In the genomic region with DNA sequence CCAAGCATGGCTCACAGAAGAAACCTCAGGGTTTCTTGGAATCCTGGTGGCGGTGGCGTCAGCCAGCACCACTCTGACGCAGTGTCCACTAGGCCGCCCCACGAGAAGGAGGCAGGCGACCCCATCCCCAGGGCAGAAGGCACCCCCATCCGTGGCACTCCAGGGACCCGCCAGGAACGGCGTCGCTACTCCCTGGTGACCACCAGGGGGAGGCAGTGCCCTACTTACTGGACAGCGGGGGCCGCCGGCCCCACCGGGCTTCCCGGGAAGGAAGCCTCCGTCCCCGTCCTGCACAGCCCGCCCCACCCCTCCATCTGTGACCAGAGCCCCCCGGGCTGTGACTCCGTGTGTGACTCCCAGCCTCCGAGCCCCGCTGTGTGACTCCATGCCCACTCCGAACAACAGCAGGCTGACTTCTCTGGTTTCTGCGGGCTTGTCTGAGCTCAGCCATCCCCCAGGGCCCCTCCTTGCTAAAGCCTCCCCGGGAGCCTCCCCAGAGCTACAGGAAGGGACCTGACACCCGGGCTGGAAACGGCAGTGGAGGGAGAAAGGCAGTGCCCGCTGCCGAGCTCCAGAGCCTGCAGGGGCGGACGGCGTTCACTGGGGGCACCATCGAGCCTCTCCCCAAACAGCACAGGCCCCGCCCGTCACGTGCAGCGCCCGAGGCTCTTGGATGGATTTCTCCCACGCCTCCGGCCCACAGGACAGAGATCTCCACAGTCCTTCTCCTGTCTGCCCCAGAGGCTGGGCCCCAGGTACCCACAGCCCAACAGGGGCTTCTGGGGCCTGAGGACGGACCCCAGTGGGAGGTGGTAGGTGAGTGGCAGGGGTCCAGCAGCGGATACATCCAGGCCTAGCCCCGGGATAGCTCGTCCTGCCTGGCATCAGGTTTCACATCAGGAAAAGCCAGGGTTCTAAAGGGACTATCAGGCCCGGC, we compare ENCODE assay signal across 8 cellular contexts. TPM values are rescaled to one million over a fixed set of nuclear protein-coding genes. Genes with fewer than 3 reads are reported as not detected.
DNase-seq lines count a peak whose midpoint lies in the region; ATAC-seq and TF ChIP-seq lines count a peak whose summit lies in the region.

No MANE protein-coding gene starts in this region.

- TF ChIP-seq CTCF in RWPE1 (conservative IDR thresholded peaks at IDR 0.05; ENCODE audit: low read depth), result peak; percentile 87

- intact Hi-C loops in activated T-helper 2 cell treated with anti-CD3 and anti-CD28 coated beads, Interferon-gamma antibody, Interleukin-2, Interleukin-4, amounts not matched to agents 10 μg/mL and 5 μg/mL and 100 μg/mL, durations not matched to agents 14 hours and 24 hours and 36 hours (cut with micrococcal nuclease), result loop anchor here (1.0 kb wide), 1 partner anchor 499 kb away; no protein-coding TSS in a partner anchor

- peak overlapping the region; percentile 82 for H3K4me3 Mint-ChIP-seq in activated T-helper 2 cell treated with anti-CD3 and anti-CD28 coated beads, Interferon-gamma antibody, Interleukin-2, Interleukin-4, amounts not matched to agents 10 μg/mL and 5 μg/mL and 100 μg/mL, durations not matched to agents 14 hours and 24 hours and 36 hours (ENCODE audit: low read depth)
- peak overlapping the region; percentile 86 to 94 (median 88) for H3K4me3 Mint-ChIP-seq in naive thymus-derived CD8-positive, alpha-beta T cell

- H3K4me1 Mint-ChIP-seq in activated T-helper 2 cell treated with anti-CD3 and anti-CD28 coated beads, Interferon-gamma antibody, Interleukin-2, Interleukin-4, amounts not matched to agents 10 μg/mL and 5 μg/mL and 100 μg/mL, durations not matched to agents 14 hours and 24 hours and 36 hours (ENCODE audit: low read depth), result peaks cover 6% of the 10 kb centered on the region
- peaks cover 4 to 11% (median 6%) of the 10 kb centered on the region in 4 donors for H3K4me1 Mint-ChIP-seq in naive thymus-derived CD8-positive, alpha-beta T cell

- POLR2A ChIA-PET in RWPE1 (lab: Yijun Ruan, JAX; ENCODE audit: low non-redundant PET), result interaction anchor here (1.0 kb wide), 1 partner anchor 35 kb away, joined by 3 read pairs; no protein-coding TSS in a partner anchor
- POLR2A ChIA-PET in naive thymus-derived CD8-positive, alpha-beta T cell (lab: Charles Lee), result interaction anchor here (0.7 to 0.9 kb wide), 2 partner anchors 90 to 496 kb away, joined by 3 to 4 read pairs; no protein-coding TSS in a partner anchor

- ATAC-seq in GM19463 (IDR thresholded peaks at IDR 0.05; ENCODE audit: unreplicated experiment), result peak; percentile 72
- peak; percentile 96 to 97 for ATAC-seq in naive thymus-derived CD8-positive, alpha-beta T cell

- CTCF ChIA-PET in RWPE1 (lab: Yijun Ruan, JAX), result interaction anchor here (0.6 to 2.2 kb wide), 15 partner anchors 11 to 675 kb away, joined by 3 to 9 read pairs (median 4); a partner anchor contains a TSS

- H3K36me3 Mint-ChIP-seq in activated T-helper 2 cell treated with anti-CD3 and anti-CD28 coated beads, Interferon-gamma antibody, Interleukin-2, Interleukin-4, amounts not matched to agents 10 μg/mL and 5 μg/mL and 100 μg/mL, durations not matched to agents 14 hours and 24 hours and 36 hours (ENCODE audit: low read depth), result no peaks in the 10 kb centered on the region
- H3K36me3 Mint-ChIP-seq in naive thymus-derived CD8-positive, alpha-beta T cell, result no peaks in the 10 kb centered on the region

- H3K27ac ChIP-seq in RWPE1, result peak overlapping the region; percentile 92

- DNase-seq in Ammon's horn (ENCODE audit: low spot score) (peak; percentile 85), LoVo (ENCODE audit: low spot score) (peak; percentile 89), RWPE1 (ENCODE audit: low spot score) (peak; percentile 92), fibroblast of peridontal ligament (ENCODE audit: extremely low read depth) (peak; percentile 89)
- peak; percentile 61 for DNase-seq in activated T-helper 2 cell treated with anti-CD3 and anti-CD28 coated beads, Interferon-gamma antibody, Interleukin-2, Interleukin-4, amounts not matched to agents 10 μg/mL and 5 μg/mL and 100 μg/mL, durations not matched to agents 14 hours and 24 hours and 36 hours (ENCODE audit: low spot score)
- DNase-seq in naive thymus-derived CD8-positive, alpha-beta T cell, result peak; percentile 51 to 83 (median 68)
- DNase-seq in stimulated activated CD8-positive, alpha-beta memory T cell treated with anti-CD3 and anti-CD28 coated beads, Interleukin-7, amount 100 ng/mL, for 48 hours (ENCODE audit: extremely low read depth in 1 of 2, low read depth in 1 of 2), result peak; percentile 34 to 59

- no peak overlapping the region for H3K27ac Mint-ChIP-seq in activated T-helper 2 cell treated with anti-CD3 and anti-CD28 coated beads, Interferon-gamma antibody, Interleukin-2, Interleukin-4, amounts not matched to agents 10 μg/mL and 5 μg/mL and 100 μg/mL, durations not matched to agents 14 hours and 24 hours and 36 hours
- H3K27ac Mint-ChIP-seq in naive thymus-derived CD8-positive, alpha-beta T cell, result peak overlapping the region in 7 of 10 donors; percentile 17 to 89 (median 80)

- H3K9me3 Mint-ChIP-seq in activated T-helper 2 cell treated with anti-CD3 and anti-CD28 coated beads, Interferon-gamma antibody, Interleukin-2, Interleukin-4, amounts not matched to agents 10 μg/mL and 5 μg/mL and 100 μg/mL, durations not matched to agents 14 hours and 24 hours and 36 hours, result no peaks in the 10 kb centered on the region
- H3K9me3 Mint-ChIP-seq in naive thymus-derived CD8-positive, alpha-beta T cell, result no peaks in the 10 kb centered on the region

- H3K27me3 Mint-ChIP-seq in activated T-helper 2 cell treated with anti-CD3 and anti-CD28 coated beads, Interferon-gamma antibody, Interleukin-2, Interleukin-4, amounts not matched to agents 10 μg/mL and 5 μg/mL and 100 μg/mL, durations not matched to agents 14 hours and 24 hours and 36 hours (ENCODE audit: low read depth), result peaks cover 3% of the 10 kb centered on the region
- H3K27me3 Mint-ChIP-seq in naive thymus-derived CD8-positive, alpha-beta T cell, result peaks cover 0 to 3% (median 0%) of the 10 kb centered on the region in 5 donors

RNA-seq across cellular contexts. Expression of a gene that starts 21.1 kb away (rescaled TPM):
- 0.09 TPM in 1 of 2 replicates, not detected in the other for total RNA-seq in activated T-helper 2 cell treated with anti-CD3 and anti-CD28 coated beads, Interferon-gamma antibody, Interleukin-2, Interleukin-4, amounts not matched to agents 10 μg/mL and 5 μg/mL and 100 μg/mL, durations not matched to agents 14 hours and 24 hours and 36 hours
- not detected for total RNA-seq in naive thymus-derived CD8-positive, alpha-beta T cell
- not detected for polyA plus RNA-seq in naive thymus-derived CD8-positive, alpha-beta T cell

RNA-seq across cellular contexts. Expression of a gene that starts 35.5 kb away (rescaled TPM):
- total RNA-seq in activated T-helper 2 cell treated with anti-CD3 and anti-CD28 coated beads, Interferon-gamma antibody, Interleukin-2, Interleukin-4, amounts not matched to agents 10 μg/mL and 5 μg/mL and 100 μg/mL, durations not matched to agents 14 hours and 24 hours and 36 hours, result 184 and 186 TPM in 2 replicates
- total RNA-seq in naive thymus-derived CD8-positive, alpha-beta T cell, result 100 to 1,000 TPM; 115 to 118 TPM
- polyA plus RNA-seq in naive thymus-derived CD8-positive, alpha-beta T cell, result 100 to 1,000 TPM; 209 to 255 (median 225) TPM

RNA-seq across cellular contexts. Expression of a gene that starts 35.8 kb away (rescaled TPM):
- 0.05 and 0.16 TPM in 2 replicates for total RNA-seq in activated T-helper 2 cell treated with anti-CD3 and anti-CD28 coated beads, Interferon-gamma antibody, Interleukin-2, Interleukin-4, amounts not matched to agents 10 μg/mL and 5 μg/mL and 100 μg/mL, durations not matched to agents 14 hours and 24 hours and 36 hours
- not detected for total RNA-seq in naive thymus-derived CD8-positive, alpha-beta T cell
- polyA plus RNA-seq in naive thymus-derived CD8-positive, alpha-beta T cell, result not detected

Comparison
In these comparisons a context has a peak if more than half of its experiments do, and no peak if none do; other contexts are left out.
1. Peak in every context shown above with its lines: DNase-seq, ATAC-seq and H3K27ac ChIP-seq.